Comparison of ENCODE assay signal across 8 cellular contexts in the genomic region with DNA sequence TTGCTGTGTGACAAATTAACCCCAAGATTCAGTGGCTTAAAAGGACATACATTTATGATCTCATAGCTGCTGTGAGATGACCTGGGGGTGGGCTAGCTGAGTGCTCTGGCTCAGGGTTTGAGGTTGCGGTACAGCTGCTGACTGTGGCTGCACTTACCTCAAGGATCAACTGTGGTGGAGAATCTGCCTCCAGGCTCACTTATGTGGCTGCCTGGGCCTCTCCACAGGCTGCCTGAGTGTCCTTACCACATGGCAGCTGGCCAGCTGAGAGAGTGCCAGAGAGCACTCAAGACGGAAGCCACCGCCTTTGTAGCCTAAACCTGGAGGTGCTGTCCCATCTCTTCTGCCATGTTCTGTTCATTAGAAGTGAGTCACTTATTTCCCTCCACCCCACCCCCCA. TPM values are rescaled to one million over a fixed set of nuclear protein-coding genes. Genes with fewer than 3 reads are reported as not detected.
DNase-seq lines count a peak whose midpoint lies in the region; TF ChIP-seq lines count a peak whose summit lies in the region.

No MANE protein-coding gene starts in this region.

- in situ Hi-C loops in ACHN (cut with HindIII; ENCODE audit: low pct_ligation_motif_present, low pct_unique_long_range_greater_than_20kb, low sequenced_read_pairs): no loop called here

- peaks cover 6% of the 10 kb centered on the region for H3K27me3 ChIP-seq in SJCRH30

- peaks cover 6% of the 10 kb centered on the region for H3K4me1 ChIP-seq in SJCRH30

- H3K27ac Mint-ChIP-seq in type B pancreatic cell: no peak overlapping the region

- no peaks in the 10 kb centered on the region for H3K9me3 ChIP-seq in SJCRH30 (replicated peaks)

- peaks cover 22% of the 10 kb centered on the region for H3K4me1 Mint-ChIP-seq in type B pancreatic cell (ENCODE audit: unreplicated experiment)

- H3K4me3 Mint-ChIP-seq in type B pancreatic cell: peak overlapping the region; percentile 43

- no peaks in the 10 kb centered on the region for H3K36me3 ChIP-seq in SJCRH30

- TF ChIP-seq CTCF in foreskin fibroblast (IDR thresholded peaks at IDR 0.05; ENCODE audit: low read depth, low read length) (no peak), type B pancreatic cell (conservative IDR thresholded peaks at IDR 0.05) (no peak)

- DNase-seq in ACHN (peak; percentile 62), HK-2 (ENCODE audit: unreplicated experiment) (peak; percentile 96), SJCRH30 (peak; percentile 94 to 96), foreskin fibroblast (peak; percentile 40 to 70), type B pancreatic cell (ENCODE audit: extremely low spot score, unreplicated experiment) (no peak), inferior parietal cortex (ENCODE audit: extremely low spot score) (no peak), SKM-1 (lab: John Stamatoyannopoulos, UW; ENCODE audit: unreplicated experiment) (no peak), NCI-H526 treated with DMSO at 0.1 percent for 48 hours (lab: John Stamatoyannopoulos, UW) (no peak)

- H3K9me3 Mint-ChIP-seq in type B pancreatic cell: no peaks in the 10 kb centered on the region

- H3K36me3 Mint-ChIP-seq in type B pancreatic cell: no peaks in the 10 kb centered on the region

- H3K27me3 Mint-ChIP-seq in type B pancreatic cell: peaks cover 96% of the 10 kb centered on the region

- H3K4me3 ChIP-seq in SJCRH30: no peak overlapping the region
- no peak overlapping the region for H3K4me3 ChIP-seq in foreskin fibroblast (ENCODE audit: low read depth in 1 of 2, low read length in 2 of 2)

- no peak overlapping the region for H3K27ac ChIP-seq in SJCRH30

RNA-seq across cellular contexts. Expression of a gene that starts 5.7 kb away (rescaled TPM):
- total RNA-seq in SJCRH30 (2014; rRNA removed; shearing (Covaris generic)): not detected in 2 replicates
- total RNA-seq in type B pancreatic cell (ENCODE audit: low replicate concordance): 0.58 TPM in 1 of 2 replicates, not detected in the other

RNA-seq across cellular contexts. Expression of a gene that starts 32.7 kb away (rescaled TPM):
- total RNA-seq in SJCRH30 (2014; rRNA removed; shearing (Covaris generic)): not detected in 2 replicates
- total RNA-seq in type B pancreatic cell (ENCODE audit: low replicate concordance): 0.14 and 11.7 TPM in 2 replicates

Comparison
In these comparisons a context has a peak if more than half of its experiments do, and no peak if none do; other contexts are left out.
1. DNase-seq: peak in ACHN (single experiment), HK-2 (single experiment), SJCRH30 (2 of 2) and foreskin fibroblast (2 of 2); none in type B pancreatic cell (single experiment), inferior parietal cortex (single experiment), SKM-1 (single experiment) and NCI-H526 treated with DMSO at 0.1 percent for 48 hours (single experiment).